Comparison of ENCODE assay signal across 26 cellular contexts in the genomic region with DNA sequence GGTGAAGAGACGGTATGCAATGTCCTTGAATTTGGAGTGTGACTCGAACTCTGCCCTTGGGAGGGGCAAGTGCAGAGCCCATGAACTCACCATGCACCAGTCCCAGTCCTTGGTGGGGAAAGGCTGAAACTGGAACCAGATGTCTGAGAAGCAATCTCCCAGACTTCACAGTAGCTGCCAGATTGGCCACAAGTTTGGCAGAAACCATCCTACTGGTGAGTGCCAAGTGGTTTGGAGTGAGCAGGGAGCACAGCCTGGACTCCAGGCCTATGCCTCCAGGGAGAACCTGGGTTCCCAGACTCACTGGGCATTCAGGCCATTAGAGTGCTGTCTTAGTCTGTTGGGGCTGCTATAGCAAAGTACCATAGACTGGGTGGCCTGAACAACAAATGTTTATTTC.
A peak's percentile ranks its signal among the peaks of the same experiment; 100 is the strongest.
DNase-seq lines count a peak whose midpoint lies in the region; TF ChIP-seq lines count a peak whose summit lies in the region.
"Had no signal": no experiment of that assay in that cellular context is flagged by ENCODE, and none has a peak within 500 bp of the region (broad histone marks: within the 10 kb centered on the region; RNA-seq: fewer than 3 reads in every experiment).

No MANE protein-coding gene starts in this region.

- no peak overlapping the region for H2BK5ac ChIP-seq in mesenchymal stem cell (ENCODE audit: low read depth, low read length, poor library complexity, severe bottlenecking)

- H3K14ac ChIP-seq in mesenchymal stem cell (ENCODE audit: low read length in 2 of 2), result no peak overlapping the region

- H4K91ac ChIP-seq in mesenchymal stem cell (ENCODE audit: low read length), result peak overlapping the region; percentile 73

- no peak overlapping the region for H2AK5ac ChIP-seq in mesenchymal stem cell (ENCODE audit: low read length, severe bottlenecking)

- 66% methylated on average over 2 of the region's 2 CpGs for WGBS in mesenchymal stem cell

- H3K27me3 ChIP-seq in mesenchymal stem cell (ENCODE audit: control insufficient read depth in 1 of 2, insufficient read depth in 1 of 2, low read length in 2 of 2), result peaks cover 0 to 71% of the 10 kb centered on the region in 2 experiments
- H3K27me3 ChIP-seq: uterus had no signal

- TF ChIP-seq CTCF in AG10803 (conservative IDR thresholded peaks at IDR 0.05; ENCODE audit: low read length) (no peak), GM10266 (IDR thresholded peaks at IDR 0.05; ENCODE audit: control insufficient read depth, insufficient read depth, low read depth, missing control alignments) (no peak)

- peak overlapping the region in 1 of 2 experiments; percentile 27 for H3K23ac ChIP-seq in mesenchymal stem cell (ENCODE audit: low read length in 2 of 2)

- H3K4me2 ChIP-seq in mesenchymal stem cell (ENCODE audit: low read length, poor library complexity, severe bottlenecking), result no peak overlapping the region
- H3K4me2 ChIP-seq: KMS-11, smooth muscle cell had no signal

- H3K79me1 ChIP-seq in mesenchymal stem cell (replicated peaks; ENCODE audit: low read length, poor library complexity, severe bottlenecking), result no peaks in the 10 kb centered on the region

- H3K9me3 ChIP-seq in mesenchymal stem cell (ENCODE audit: control insufficient read depth, low read length), result no peaks in the 10 kb centered on the region
- H3K9me3 ChIP-seq: uterus had no signal

- H3K27ac ChIP-seq in mesenchymal stem cell (ENCODE audit: low read length, poor library complexity, severe bottlenecking), result no peak overlapping the region
- H3K27ac ChIP-seq: KMS-11, uterus, VCaP had no signal

- no peak overlapping the region for H2BK15ac ChIP-seq in mesenchymal stem cell (ENCODE audit: low read depth, poor library complexity, severe bottlenecking)

- H3K18ac ChIP-seq in mesenchymal stem cell (ENCODE audit: low read depth in 1 of 2, low read length in 2 of 2), result peak overlapping the region in 1 of 2 experiments; percentile 69

- peak overlapping the region; percentile 29 to 56 for H2BK12ac ChIP-seq in mesenchymal stem cell (ENCODE audit: low read length in 2 of 2)

- H2AFZ ChIP-seq in mesenchymal stem cell (ENCODE audit: low read depth, low read length), result no peak overlapping the region

- peaks cover 3% of the 10 kb centered on the region for H3K4me1 ChIP-seq in mesenchymal stem cell (ENCODE audit: control insufficient read depth, insufficient read depth, low read depth, low read length)
- H3K4me1 ChIP-seq: uterus had no signal

- no peak overlapping the region for H3K9ac ChIP-seq in mesenchymal stem cell (ENCODE audit: low read length)
- H3K9ac ChIP-seq: KMS-11 had no signal

- no peak overlapping the region for H3K4me3 ChIP-seq in AG10803 (ENCODE audit: low read length)
- peak overlapping the region in 1 of 2 experiments; percentile 20 for H3K4me3 ChIP-seq in mesenchymal stem cell (ENCODE audit: insufficient read depth in 1 of 2, low read depth in 1 of 2, low read length in 2 of 2)
- H3K4me3 ChIP-seq: smooth muscle cell, uterus had no signal

- no peak overlapping the region for H3K4ac ChIP-seq in mesenchymal stem cell (ENCODE audit: low read depth in 1 of 2, low read length in 2 of 2)

- H2BK120ac ChIP-seq in mesenchymal stem cell (ENCODE audit: low read depth, low read length), result no peak overlapping the region

- no peak overlapping the region for H4K8ac ChIP-seq in mesenchymal stem cell (ENCODE audit: low read length)

- DNase-seq in AG10803 (ENCODE audit: low read depth) (peak; percentile 93), H4 (ENCODE audit: low spot score) (peak; percentile 40), epidermal melanocyte (ENCODE audit: insufficient read length, low spot score) (peak; percentile 53), mesenchymal stem cell (no peak), NCI-H2081 treated with DMSO at 0.1 percent for 48 hours (lab: John Stamatoyannopoulos, UW) (no peak), NCI-H82 (lab: John Stamatoyannopoulos, UW) (no peak), NCI-H345 (lab: John Stamatoyannopoulos, UW) (no peak), GM10266 (ENCODE audit: extremely low spot score) (no peak)
- DNase-seq: ACHN; activated CD4-positive, alpha-beta T cell treated with anti-CD3 and anti-CD28 coated beads, Interleukin-2, amount 10 ng/mL, durations not matched to agents 24 days and 14 days; activated naive CD4-positive, alpha-beta T cell treated with Interleukin-2 at 50 U/mL for 16 hours; activated T-cell treated with anti-CD3 and anti-CD28 coated beads, Interleukin-2, amount 50 U/mL, for 72 hours; amygdala; CD4-positive, alpha-beta T cell; GOT3; head of caudate nucleus; naive B cell; NCI-H2029; NCI-H226; NCI-H774; stimulated activated CD4-positive, alpha-beta T cell treated with anti-CD3 and anti-CD28 coated beads, Interleukin-2, amount 100 ng/mL, for 24 hours; substantia nigra; uterus had no signal

- no peaks in the 10 kb centered on the region for H3K36me3 ChIP-seq in mesenchymal stem cell (ENCODE audit: control insufficient read depth in 1 of 2, insufficient read depth in 2 of 2, low read depth in 1 of 2, low read length in 2 of 2)
- H3K36me3 ChIP-seq: uterus had no signal

Comparison
In these comparisons a context has a peak if more than half of its experiments do, and no peak if none do; other contexts are left out.
1. DNase-seq: peak in AG10803 (single experiment), H4 (single experiment) and epidermal melanocyte (single experiment); none in mesenchymal stem cell (single experiment), NCI-H2081 treated with DMSO at 0.1 percent for 48 hours (single experiment), NCI-H82 (single experiment), NCI-H345 (single experiment) and GM10266 (single experiment).